Comparison of ENCODE assay signal across 2 cellular contexts in the genomic region with DNA sequence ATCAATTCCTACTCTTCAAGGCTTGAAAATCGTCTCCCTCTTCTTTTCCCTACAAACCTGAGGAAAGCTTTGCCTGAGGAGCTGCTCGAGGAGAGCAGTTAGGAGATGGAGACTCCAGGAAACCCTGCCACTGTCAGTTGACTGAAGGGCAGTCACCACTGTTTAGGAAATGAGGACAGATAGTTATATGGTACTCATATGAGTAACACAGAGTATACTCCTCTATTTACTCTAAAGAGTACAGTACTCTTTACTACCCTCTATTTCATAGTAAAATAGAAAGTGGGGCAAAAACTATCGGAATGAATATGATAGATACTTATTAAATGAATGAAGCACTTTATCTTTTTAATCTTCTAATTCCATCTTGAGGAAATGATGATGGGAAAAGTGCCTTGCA.
TF ChIP-seq lines count a peak whose summit lies in the region.

No MANE protein-coding gene starts in this region.

TF ChIP-seq in WTC11, 78 proteins besides CTCF, POLR2A, EP300 and RAD21 (continued from another document):
- no peak for TF ChIP-seq MXD4 (CRISPR knock-in tag; IDR thresholded peaks at IDR 0.05; ENCODE audit: borderline replicate concordance)
- TF ChIP-seq ZNF281 (CRISPR knock-in tag; IDR thresholded peaks at IDR 0.05) = no peak
- no peak for TF ChIP-seq AR (CRISPR knock-in tag; IDR thresholded peaks at IDR 0.05)
- no peak for TF ChIP-seq GRHL2 (CRISPR knock-in tag; IDR thresholded peaks at IDR 0.05; ENCODE audit: insufficient replicate concordance, severe bottlenecking)
- TF ChIP-seq, protein P1, sequence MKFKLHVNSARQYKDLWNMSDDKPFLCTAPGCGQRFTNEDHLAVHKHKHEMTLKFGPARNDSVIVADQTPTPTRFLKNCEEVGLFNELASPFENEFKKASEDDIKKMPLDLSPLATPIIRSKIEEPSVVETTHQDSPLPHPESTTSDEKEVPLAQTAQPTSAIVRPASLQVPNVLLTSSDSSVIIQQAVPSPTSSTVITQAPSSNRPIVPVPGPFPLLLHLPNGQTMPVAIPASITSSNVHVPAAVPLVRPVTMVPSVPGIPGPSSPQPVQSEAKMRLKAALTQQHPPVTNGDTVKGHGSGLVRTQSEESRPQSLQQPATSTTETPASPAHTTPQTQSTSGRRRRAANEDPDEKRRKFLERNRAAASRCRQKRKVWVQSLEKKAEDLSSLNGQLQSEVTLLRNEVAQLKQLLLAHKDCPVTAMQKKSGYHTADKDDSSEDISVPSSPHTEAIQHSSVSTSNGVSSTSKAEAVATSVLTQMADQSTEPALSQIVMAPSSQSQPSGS (CRISPR knock-in tag; IDR thresholded peaks at IDR 0.05; ENCODE audit: borderline replicate concordance, low read depth) = no peak
- TF ChIP-seq CDX4 (CRISPR knock-in tag; IDR thresholded peaks at IDR 0.05; ENCODE audit: borderline replicate concordance) = no peak
- no peak for TF ChIP-seq GTF2I (CRISPR knock-in tag; conservative IDR thresholded peaks at IDR 0.05)

TF ChIP-seq in GM12878, 131 proteins besides CTCF, POLR2A, EP300 and RAD21:
- TF ChIP-seq RBBP5 (conservative IDR thresholded peaks at IDR 0.05) = no peak
- TF ChIP-seq JUNB (IDR thresholded peaks at IDR 0.05) = peak; percentile 19; the same call in 1 of the 2 replicates
- TF ChIP-seq TAF1 (IDR thresholded peaks at IDR 0.05; ENCODE audit: borderline replicate concordance, low read depth, low read length) = no peak
